Comparison of ENCODE assay signal across 28 cellular contexts in the genomic region with DNA sequence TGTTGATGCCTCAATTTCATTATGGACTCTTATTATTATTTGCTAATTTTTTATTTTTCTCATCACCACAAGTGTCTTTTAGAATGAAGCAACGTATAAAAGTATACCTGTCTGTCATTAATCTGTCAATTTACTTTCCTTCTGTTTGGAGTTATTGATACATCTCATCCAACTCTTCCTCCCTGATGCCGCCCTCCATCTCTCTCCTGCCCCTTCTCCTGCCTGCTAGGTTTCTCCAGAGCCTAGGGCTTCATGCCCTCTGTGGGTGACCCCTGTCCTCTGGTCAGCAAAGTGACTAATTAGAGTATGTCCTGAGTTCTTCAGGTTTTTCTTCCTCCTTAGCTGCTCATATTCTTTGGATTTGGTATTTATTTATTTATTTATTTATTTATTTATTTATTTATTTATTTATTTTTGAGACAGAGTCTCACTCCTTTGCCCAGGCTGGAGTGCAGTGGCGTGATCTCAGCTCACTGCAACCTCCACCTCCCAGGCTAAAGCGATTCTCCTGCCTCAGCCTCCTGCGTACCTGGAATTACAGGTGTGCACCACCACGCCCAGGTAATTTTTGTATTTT.
"Had no signal": no experiment of that assay in that cellular context is flagged by ENCODE, and none has a peak within 500 bp of the region (broad histone marks: within the 10 kb centered on the region; RNA-seq: fewer than 3 reads in every experiment).

No MANE protein-coding gene starts in this region.

- H3K4me3 ChIP-seq: stomach, suprapubic skin, testis, thoracic aorta, thyroid gland, tibial artery, tibial nerve, transverse colon, upper lobe of left lung, upper lobe of right lung, uterus, vagina had no signal

- H3K27ac ChIP-seq: stomach, suprapubic skin, testis, thoracic aorta, thyroid gland, tibial artery, tibial nerve, transverse colon, upper lobe of left lung, upper lobe of right lung, uterus, vagina had no signal

- H3K36me3 Mint-ChIP-seq: stimulated activated effector memory CD8-positive, alpha-beta T cell treated with anti-CD3 and anti-CD28 coated beads, Interleukin-12 subunit alpha, Interleukin-12 subunit beta, amount 100 ng/mL, for 72 hours; stimulated activated memory B cell treated with anti-CD40 and anti-IgM and Interleukin-4, amounts not matched to agents 10 μg/mL and 1 μg/mL and 100 μg/mL, for 72 hours; stimulated activated naive B cell treated with anti-CD40 and anti-IgM and Interleukin-4, amounts not matched to agents 10 μg/mL and 1 μg/mL and 100 μg/mL, for 72 hours; type B pancreatic cell had no signal

- H3K27me3 Mint-ChIP-seq: stimulated activated naive B cell treated with anti-CD40 and anti-IgM and Interleukin-4, amounts not matched to agents 10 μg/mL and 1 μg/mL and 100 μg/mL, for 72 hours; stimulated activated naive CD8-positive, alpha-beta T cell treated with anti-CD3 and anti-CD28 coated beads, Interleukin-15, amount 100 ng/mL, for 72 hours; stimulated activated naive CD8-positive, alpha-beta T cell treated with anti-CD3 and anti-CD28 coated beads, Interleukin-15, Interleukin-2, amounts not matched to agents 100 ng/mL and 50 ng/mL, for 24 hours had no signal

- H3K9me3 Mint-ChIP-seq: stimulated activated effector memory CD8-positive, alpha-beta T cell treated with anti-CD3 and anti-CD28 coated beads, Interleukin-12 subunit alpha, Interleukin-12 subunit beta, amount 100 ng/mL, for 72 hours; stimulated activated naive B cell treated with anti-CD40 and anti-IgM and Interleukin-4, amounts not matched to agents 10 μg/mL and 1 μg/mL and 100 μg/mL, for 72 hours; stimulated activated naive CD8-positive, alpha-beta T cell treated with anti-CD3 and anti-CD28 coated beads, Interleukin-15, amount 100 ng/mL, for 72 hours; stimulated activated naive CD8-positive, alpha-beta T cell treated with anti-CD3 and anti-CD28 coated beads, Interleukin-15, Interleukin-2, amounts not matched to agents 100 ng/mL and 50 ng/mL, for 24 hours; type B pancreatic cell had no signal

- H3K4me1 Mint-ChIP-seq: stimulated activated effector memory CD8-positive, alpha-beta T cell treated with anti-CD3 and anti-CD28 coated beads, Interleukin-12 subunit alpha, Interleukin-12 subunit beta, amount 100 ng/mL, for 72 hours; stimulated activated memory B cell treated with anti-CD40 and anti-IgM and Interleukin-4, amounts not matched to agents 10 μg/mL and 1 μg/mL and 100 μg/mL, for 72 hours; stimulated activated naive B cell treated with anti-CD40 and anti-IgM and Interleukin-4, amounts not matched to agents 10 μg/mL and 1 μg/mL and 100 μg/mL, for 72 hours; stimulated activated naive CD8-positive, alpha-beta T cell treated with anti-CD3 and anti-CD28 coated beads, Interleukin-15, amount 100 ng/mL, for 72 hours had no signal

- FAIRE-seq: urothelium cell line had no signal

- H3K4me3 Mint-ChIP-seq: stimulated activated effector memory CD8-positive, alpha-beta T cell treated with anti-CD3 and anti-CD28 coated beads, Interleukin-12 subunit alpha, Interleukin-12 subunit beta, amount 100 ng/mL, for 72 hours; stimulated activated memory B cell treated with anti-CD40 and anti-IgM and Interleukin-4, amounts not matched to agents 10 μg/mL and 1 μg/mL and 100 μg/mL, for 72 hours; stimulated activated naive B cell treated with anti-CD40 and anti-IgM and Interleukin-4, amounts not matched to agents 10 μg/mL and 1 μg/mL and 100 μg/mL, for 72 hours; stimulated activated naive CD8-positive, alpha-beta T cell treated with anti-CD3 and anti-CD28 coated beads, Interleukin-15, amount 100 ng/mL, for 72 hours; stimulated activated naive CD8-positive, alpha-beta T cell treated with anti-CD3 and anti-CD28 coated beads, Interleukin-15, Interleukin-2, amounts not matched to agents 100 ng/mL and 50 ng/mL, for 24 hours; type B pancreatic cell had no signal

- H3K27me3 ChIP-seq: testis, thyroid gland, tibial nerve, transverse colon, upper lobe of left lung, upper lobe of right lung, uterus, vagina had no signal

- ATAC-seq: stimulated activated effector memory CD8-positive, alpha-beta T cell treated with anti-CD3 and anti-CD28 coated beads, Interleukin-12 subunit alpha, Interleukin-12 subunit beta, amount 100 ng/mL, for 72 hours; stimulated activated memory B cell treated with anti-CD40 and anti-IgM and Interleukin-4, amounts not matched to agents 10 μg/mL and 1 μg/mL and 100 μg/mL, for 72 hours; stimulated activated naive B cell treated with anti-CD40 and anti-IgM and Interleukin-4, amounts not matched to agents 10 μg/mL and 1 μg/mL and 100 μg/mL, for 72 hours; stimulated activated naive CD8-positive, alpha-beta T cell treated with anti-CD3 and anti-CD28 coated beads, Interleukin-15, amount 100 ng/mL, for 72 hours; stimulated activated naive CD8-positive, alpha-beta T cell treated with anti-CD3 and anti-CD28 coated beads, Interleukin-15, Interleukin-2, amounts not matched to agents 100 U/mL and 50 U/mL, for 24 hours; upper lobe of right lung had no signal

- H3K27ac Mint-ChIP-seq: stimulated activated effector memory CD8-positive, alpha-beta T cell treated with anti-CD3 and anti-CD28 coated beads, Interleukin-12 subunit alpha, Interleukin-12 subunit beta, amount 100 ng/mL, for 72 hours; stimulated activated memory B cell treated with anti-CD40 and anti-IgM and Interleukin-4, amounts not matched to agents 10 μg/mL and 1 μg/mL and 100 μg/mL, for 72 hours; stimulated activated naive B cell treated with anti-CD40 and anti-IgM and Interleukin-4, amounts not matched to agents 10 μg/mL and 1 μg/mL and 100 μg/mL, for 72 hours; stimulated activated naive CD8-positive, alpha-beta T cell treated with anti-CD3 and anti-CD28 coated beads, Interleukin-15, amount 100 ng/mL, for 72 hours; stimulated activated naive CD8-positive, alpha-beta T cell treated with anti-CD3 and anti-CD28 coated beads, Interleukin-15, Interleukin-2, amounts not matched to agents 100 ng/mL and 50 ng/mL, for 24 hours; type B pancreatic cell had no signal

- DNase-seq: stimulated activated CD4-positive, alpha-beta T cell treated with anti-CD3 and anti-CD28 coated beads, Interleukin-2, amount 100 ng/mL, for 48 hours; stimulated activated CD4-positive, alpha-beta T cell treated with anti-CD3 and anti-CD28 coated beads, Interleukin-4, amount 100 ng/mL, for 1 hour; stimulated activated CD4-positive, alpha-beta T cell treated with anti-CD3 and anti-CD28 coated beads, Interleukin-4, amount 100 ng/mL, for 4 hours; stimulated activated CD8-positive, alpha-beta memory T cell treated with anti-CD3 and anti-CD28 coated beads, Interleukin-4, amount 100 ng/mL, for 48 hours; stimulated activated naive B cell treated with anti-CD40 and anti-IgM and Interleukin-4, amounts not matched to agents 10 μg/mL and 1 μg/mL and 100 μg/mL, for 72 hours; stimulated activated naive CD4-positive, alpha-beta T cell; stimulated activated naive CD4-positive, alpha-beta T cell treated with Interleukin-2 at 50 U/mL for 16 hours; stimulated activated naive CD8-positive, alpha-beta T cell treated with anti-CD3 and anti-CD28 coated beads, Interleukin-15, amount 100 ng/mL, for 72 hours; stimulated activated naive CD8-positive, alpha-beta T cell treated with anti-CD3 and anti-CD28 coated beads, Interleukin-15, Interleukin-2, amounts not matched to agents 100 U/mL and 50 U/mL, for 24 hours; stomach; substantia nigra; testis; thyroid gland; tibial artery; transverse colon; trophoblast cell; upper lobe of left lung; upper lobe of right lung; uterus had no signal

- H3K9me3 ChIP-seq: stomach, suprapubic skin, testis, thoracic aorta, thyroid gland, tibial artery, tibial nerve, transverse colon, upper lobe of left lung, upper lobe of right lung, uterus, vagina had no signal

- H3K4me1 ChIP-seq: stomach, suprapubic skin, testis, tibial artery, transverse colon, upper lobe of left lung, upper lobe of right lung, uterus, vagina had no signal

- H3K36me3 ChIP-seq: stomach, suprapubic skin, thoracic aorta, thyroid gland, tibial artery, tibial nerve, transverse colon, upper lobe of left lung, upper lobe of right lung, uterus, vagina had no signal
